In genomic region chr10:26860542-26861325, GRCh38 we compare ENCODE assay signal across 8 cellular contexts. TPM values are rescaled to one million over a fixed set of nuclear protein-coding genes. Genes with fewer than 3 reads are reported as not detected.
DNase-seq lines count a peak whose midpoint lies in the region; ATAC-seq, FAIRE-seq and TF ChIP-seq lines count a peak whose summit lies in the region.

TSS of gene ABI1 (minus strand) at chr10:26860958. CDS start at chr10:26860863, 95 bp downstream.

- H3K36me3 ChIP-seq in small intestine (ENCODE audit: control insufficient read depth in 2 of 2, insufficient read depth in 2 of 2, low read length in 2 of 2) = no peaks in the 10 kb centered on the region

- DNase-seq in AG08396 (ENCODE audit: low spot score) (peak; percentile 96), NCI-H226 (peak; percentile 95), WTC11 (ENCODE audit: low spot score) (peak; percentile 98), cardiac fibroblast (ENCODE audit: low read depth in 2 of 2) (peak; percentile 99), iPS-NIHi11 (ENCODE audit: low spot score) (peak; percentile 91), small intestine (peak; percentile 99)

- POLR2A ChIA-PET in WTC11 (lab: Charles Lee) = interaction anchor here (0.5 to 1.7 kb wide), 4 partner anchors 135 to 346 kb away, joined by 3 to 5 read pairs (median 4); no protein-coding TSS in a partner anchor

- peak within 1 kb of the TSS; percentile 92 to 99 for H3K27ac ChIP-seq in small intestine (ENCODE audit: low read depth in 1 of 2, low read length in 1 of 2)

- no peaks in the 10 kb centered on the region for H3K27me3 Mint-ChIP-seq in WTC11 (ENCODE audit: low read depth)

- no peak for FAIRE-seq in small intestine (lab: Jason Lieb, UNC)

- 0% methylated on average over 51 to 57 of the region's 57 CpGs for WGBS in small intestine, 3 donors

- no peaks in the 10 kb centered on the region; the same call in 1 of the 2 replicates for H3K36me3 Mint-ChIP-seq in WTC11

- peak within 1 kb of the TSS; percentile 99 for H3K4me3 Mint-ChIP-seq in WTC11

- peaks cover 2 to 5% of the 10 kb centered on the region in 2 donors for H3K4me1 ChIP-seq in small intestine (ENCODE audit: control insufficient read depth in 2 of 2, insufficient read depth in 1 of 2, low read depth in 1 of 2, low read length in 1 of 2)

- H3K9me3 ChIP-seq in small intestine (ENCODE audit: control insufficient read depth, low read depth) = no peaks in the 10 kb centered on the region

- TF ChIP-seq CTCF in WTC11 (IDR thresholded peaks at IDR 0.05) = no peak; the same call in 1 of the 2 replicates
- TF ChIP-seq CTCF in cardiac fibroblast (IDR thresholded peaks at IDR 0.05; ENCODE audit: low read depth, low read length) = peak; percentile 67

- H3K27ac Mint-ChIP-seq in WTC11 = peak within 1 kb of the TSS; percentile 100

- H3K27me3 ChIP-seq in small intestine (ENCODE audit: control insufficient read depth in 2 of 2, insufficient read depth in 2 of 2, low read length in 2 of 2) = no peaks in the 10 kb centered on the region

- ATAC-seq in GM18907 (IDR thresholded peaks at IDR 0.05; ENCODE audit: unreplicated experiment) (peak; percentile 75), HG03159 (IDR thresholded peaks at IDR 0.05; ENCODE audit: unreplicated experiment) (peak; percentile 68), WTC11 (peak; percentile 95)

- CTCF ChIA-PET in WTC11 (lab: Charles Lee) = interaction anchor here (1.0 to 2.1 kb wide), 8 partner anchors 10 to 210 kb away, joined by 3 to 9 read pairs (median 4); no protein-coding TSS in a partner anchor

- H3K4me1 Mint-ChIP-seq in WTC11 = peaks cover 23% of the 10 kb centered on the region

- peak within 1 kb of the TSS; percentile 86 to 90 for H3K4me3 ChIP-seq in cardiac fibroblast (replicated peaks in 1 of 2; ENCODE audit: low read depth in 2 of 2, low read length in 2 of 2)
- peak within 1 kb of the TSS; percentile 82 to 95 for H3K4me3 ChIP-seq in small intestine (ENCODE audit: low read depth in 1 of 2, low read length in 2 of 2)

- no peaks in the 10 kb centered on the region for H3K9me3 Mint-ChIP-seq in WTC11

TF ChIP-seq in WTC11, 78 proteins besides CTCF, POLR2A, EP300 and RAD21 (continues in another document):
- TF ChIP-seq IRF2 (CRISPR knock-in tag; IDR thresholded peaks at IDR 0.05; ENCODE audit: borderline replicate concordance, low read depth) (no peak), ZNF263 (CRISPR knock-in tag; IDR thresholded peaks at IDR 0.05; ENCODE audit: low read depth) (peak; percentile 66; the same call in 1 of the 2 replicates), SMAD4 (CRISPR knock-in tag; IDR thresholded peaks at IDR 0.05) (no peak), ZNF532 (CRISPR knock-in tag; IDR thresholded peaks at IDR 0.05; ENCODE audit: borderline replicate concordance) (no peak), USF2 (CRISPR knock-in tag; IDR thresholded peaks at IDR 0.05) (no peak), ELF4 (CRISPR knock-in tag; IDR thresholded peaks at IDR 0.05; ENCODE audit: low read depth) (no peak), JAZF1 (CRISPR knock-in tag; IDR thresholded peaks at IDR 0.05) (no peak), ATF2 (CRISPR knock-in tag; IDR thresholded peaks at IDR 0.05; ENCODE audit: borderline replicate concordance, low read depth) (no peak), NFYB (CRISPR knock-in tag; conservative IDR thresholded peaks at IDR 0.05; ENCODE audit: low read depth) (no peak), IRF1 (CRISPR knock-in tag; IDR thresholded peaks at IDR 0.05) (no peak), AR (CRISPR knock-in tag; IDR thresholded peaks at IDR 0.05) (no peak), KAT7 (CRISPR knock-in tag; IDR thresholded peaks at IDR 0.05; ENCODE audit: borderline replicate concordance) (no peak), TCF7 (CRISPR knock-in tag; IDR thresholded peaks at IDR 0.05; ENCODE audit: low read depth) (no peak), HMGA2 (CRISPR knock-in tag; IDR thresholded peaks at IDR 0.05) (no peak)

RNA-seq across cellular contexts. Expression of gene ABI1, which starts in this region (rescaled TPM):
- 27.9 to 33.9 TPM (median 29.3 TPM) in 3 replicates for total RNA-seq in WTC11 (2021)
- 10 to 100 TPM; 25.5 to 44.3 (median 32.4) TPM for polyA plus RNA-seq in small intestine

Comparison
In these comparisons a context has a peak if more than half of its experiments do, and no peak if none do; other contexts are left out.
1. Peak in every context shown above with its lines: DNase-seq, ATAC-seq, H3K4me3 ChIP-seq and H3K27ac ChIP-seq.